22 cellular contexts compared by ENCODE assay signal in the genomic region with DNA sequence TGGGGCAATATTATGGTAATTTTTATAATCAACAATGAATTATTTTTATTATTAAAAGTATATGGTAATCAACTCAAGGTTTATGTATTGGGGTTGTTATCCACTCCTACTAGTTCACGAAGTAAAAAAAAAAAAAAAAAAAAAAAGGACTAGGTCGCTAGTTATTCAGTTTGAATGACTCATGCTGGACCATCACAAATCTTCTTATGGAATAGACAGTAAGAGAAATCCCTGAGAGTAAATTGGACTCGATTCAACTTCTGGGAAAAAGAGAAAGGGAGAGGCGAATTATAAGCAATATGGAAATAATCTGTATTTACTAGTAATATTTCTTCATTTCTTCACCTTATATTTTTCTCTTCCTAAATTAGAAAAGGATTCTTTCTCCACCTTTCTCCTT. TPM values are rescaled to one million over a fixed set of nuclear protein-coding genes. Genes with fewer than 3 reads are reported as not detected.
DNase-seq lines count a peak whose midpoint lies in the region; ATAC-seq and TF ChIP-seq lines count a peak whose summit lies in the region.
"Had no signal": no experiment of that assay in that cellular context is flagged by ENCODE, and none has a peak within 500 bp of the region (broad histone marks: within the 10 kb centered on the region; RNA-seq: fewer than 3 reads in every experiment).

No MANE protein-coding gene starts in this region.

- peaks cover 19% of the 10 kb centered on the region for H3K9me3 Mint-ChIP-seq in type B pancreatic cell

- peaks cover 5 to 8% of the 10 kb centered on the region in 2 experiments; a peak in 3 of 4 replicates for H3K4me1 ChIP-seq in SK-N-SH (ENCODE audit: control insufficient read depth in 1 of 2, insufficient read depth in 2 of 2, low read depth in 1 of 2, low read length in 1 of 2)
- peaks cover 24% of the 10 kb centered on the region for H3K4me1 ChIP-seq in OCI-LY3 (ENCODE audit: low read length)
- peaks cover 0 to 24% (median 0%) of the 10 kb centered on the region in 3 donors for H3K4me1 ChIP-seq in gastroesophageal sphincter

- H3K27ac Mint-ChIP-seq in type B pancreatic cell, result no peak overlapping the region
- H3K27ac Mint-ChIP-seq: T-helper 1 cell treated with Interleukin-12 subunit alpha and Interleukin-12 subunit beta and Interleukin-4 antibody, amounts not matched to agents 30 μg/mL and 1 μg/mL, for 36 hours had no signal

- H3K27ac ChIP-seq in SK-N-SH (ENCODE audit: low read depth in 2 of 2, low read length in 1 of 2), result peak overlapping the region; percentile 74 to 93; a peak in 3 of 4 replicates
- no peak overlapping the region for H3K27ac ChIP-seq in OCI-LY3 (ENCODE audit: low read length)
- peak overlapping the region in 3 of 4 donors; percentile 90 to 98 (median 96) for H3K27ac ChIP-seq in gastroesophageal sphincter
- H3K27ac ChIP-seq: esophagus squamous epithelium, KMS-11, left ventricle myocardium inferior had no signal

- TF ChIP-seq CTCF in SK-N-SH (IDR thresholded peaks at IDR 0.05) (no peak), OCI-LY3 (IDR thresholded peaks at IDR 0.05; ENCODE audit: low read depth, low read length) (no peak), gastroesophageal sphincter (IDR thresholded peaks at IDR 0.05) (no peak), type B pancreatic cell (conservative IDR thresholded peaks at IDR 0.05) (no peak)

- peak overlapping the region; percentile 92 for H3K4me3 Mint-ChIP-seq in type B pancreatic cell

- H3K9me2 ChIP-seq in SK-N-SH, result no peaks in the 10 kb centered on the region

- H3K36me3 Mint-ChIP-seq in type B pancreatic cell, result peaks cover 13% of the 10 kb centered on the region

- CTCF ChIA-PET in SK-N-SH (lab: Yijun Ruan, JAX), result interaction anchor here (0.6 kb wide), 1 partner anchor 29 kb away, joined by 3 read pairs; no protein-coding TSS in a partner anchor

- peaks cover 62% of the 10 kb centered on the region for H3K79me2 ChIP-seq in SK-N-SH (ENCODE audit: insufficient read depth)
- peaks cover 65% of the 10 kb centered on the region for H3K79me2 ChIP-seq in OCI-LY3 (ENCODE audit: low read length)

- H3F3A ChIP-seq in SK-N-SH (replicated peaks; ENCODE audit: insufficient read depth), result peaks cover 3% of the 10 kb centered on the region

- DNase-seq in SK-N-SH (no peak), type B pancreatic cell (ENCODE audit: extremely low spot score, unreplicated experiment) (no peak), iPS-NIHi7 (ENCODE audit: extremely low spot score) (no peak), amygdala (lab: John Stamatoyannopoulos, UW) (no peak)
- DNase-seq: activated CD4-positive, alpha-beta T cell treated with anti-CD3 and anti-CD28 coated beads for 1 hour; Calu3; esophagus squamous epithelium; HCEC 1CT; hypothalamus; left ventricle myocardium inferior; naive thymus-derived CD4-positive, alpha-beta T cell; NCI-H524 treated with DMSO at 0.1 percent for 48 hours; right cardiac atrium; stimulated activated CD4-positive, alpha-beta T cell treated with anti-CD3 and anti-CD28 coated beads, Interleukin-2, amount 100 ng/mL, for 48 hours had no signal

- no peaks in the 10 kb centered on the region for H3K27me3 Mint-ChIP-seq in type B pancreatic cell

- H3K4me2 ChIP-seq in SK-N-SH, result peak overlapping the region; percentile 74
- peak overlapping the region; percentile 75 for H3K4me2 ChIP-seq in OCI-LY3 (ENCODE audit: low read length)

- H3K9ac ChIP-seq in SK-N-SH (peak overlapping the region; percentile 89; the same call in 1 of the 2 replicates), OCI-LY3 (ENCODE audit: low read length) (no peak overlapping the region)
- H3K9ac ChIP-seq: KMS-11 had no signal

- H3K27me3 ChIP-seq in SK-N-SH (ENCODE audit: insufficient read depth) (no peaks in the 10 kb centered on the region), OCI-LY3 (ENCODE audit: low read depth, low read length) (no peaks in the 10 kb centered on the region), gastroesophageal sphincter (no peaks in the 10 kb centered on the region)

- TF ChIP-seq POLR2A in gastroesophageal sphincter (IDR thresholded peaks at IDR 0.05), result no peak

- WGBS in SK-N-SH (ENCODE audit: low lambda C conversion rate), result 18% methylated on average over 4 of the region's 4 CpGs
- 62 to 65% methylated on average over 4 of the region's 4 CpGs for WGBS in gastroesophageal sphincter (ENCODE audit: low coverage in 1 of 2), 2 donors

- H3K4me1 Mint-ChIP-seq in type B pancreatic cell (ENCODE audit: unreplicated experiment), result peaks cover 10% of the 10 kb centered on the region

- peak overlapping the region; percentile 61 to 82 for H3K4me3 ChIP-seq in SK-N-SH (ENCODE audit: low read depth in 2 of 2, low read length in 1 of 2)
- peak overlapping the region; percentile 89 for H3K4me3 ChIP-seq in OCI-LY3 (ENCODE audit: low read length)
- no peak overlapping the region for H3K4me3 ChIP-seq in gastroesophageal sphincter
- H3K4me3 ChIP-seq: esophagus squamous epithelium, left ventricle myocardium inferior had no signal

- no peak for ATAC-seq in SK-N-SH treated with all-trans-retinoic acid at 6 μM for 48 hours
- no peak for ATAC-seq in gastroesophageal sphincter
- no peak for ATAC-seq in GM19397 (IDR thresholded peaks at IDR 0.05; ENCODE audit: unreplicated experiment)
- ATAC-seq: naive thymus-derived CD4-positive, alpha-beta T cell; right cardiac atrium had no signal

- H3K9me3 ChIP-seq in SK-N-SH (0 out of 2 replicates have a peak, but pooled peaks cover 3% of the 10 kb centered on the region), OCI-LY3 (ENCODE audit: insufficient read depth, low read length) (no peaks in the 10 kb centered on the region), gastroesophageal sphincter (no peaks in the 10 kb centered on the region)
- H3K9me3 ChIP-seq: esophagus squamous epithelium had no signal

- POLR2A ChIA-PET in SK-N-SH (lab: Yijun Ruan, JAX), result no interaction called here

- peaks cover 9 to 11% of the 10 kb centered on the region in 2 experiments for H3K36me3 ChIP-seq in SK-N-SH (replicated peaks in 1 of 2; ENCODE audit: control insufficient read depth in 1 of 2, insufficient read depth in 2 of 2, low read length in 1 of 2)
- H3K36me3 ChIP-seq in OCI-LY3 (replicated peaks; ENCODE audit: low read depth, low read length), result peaks cover 5% of the 10 kb centered on the region
- no peaks in the 10 kb centered on the region for H3K36me3 ChIP-seq in gastroesophageal sphincter
- H3K36me3 ChIP-seq: esophagus squamous epithelium, left ventricle myocardium inferior had no signal

- no peak for TF ChIP-seq EP300 in SK-N-SH (IDR thresholded peaks at IDR 0.05; ENCODE audit: borderline replicate concordance in 1 of 2, low read depth in 1 of 2, low read length in 1 of 2)
- no peak for TF ChIP-seq EP300 in gastroesophageal sphincter (IDR thresholded peaks at IDR 0.05)

- 0 out of 2 replicates have a peak overlapping the region, but pooled peaks have one; percentile 95 for H2AFZ ChIP-seq in SK-N-SH (ENCODE audit: low read depth)
- no peak overlapping the region for H2AFZ ChIP-seq in OCI-LY3 (ENCODE audit: low read depth, low read length)

- no peak for TF ChIP-seq RAD21 in SK-N-SH (IDR thresholded peaks at IDR 0.05; ENCODE audit: low read length)

- H4K20me1 ChIP-seq in SK-N-SH (ENCODE audit: insufficient read depth) (no peaks in the 10 kb centered on the region), OCI-LY3 (ENCODE audit: insufficient read depth, low read length) (peaks cover 21% of the 10 kb centered on the region)

TF ChIP-seq in SK-N-SH, 30 proteins besides CTCF, POLR2A, EP300 and RAD21 (continues in another document):
- TF ChIP-seq JUND (IDR thresholded peaks at IDR 0.05), result peak; percentile 35; the same call in 1 of the 2 replicates
- TF ChIP-seq, protein P1, sequence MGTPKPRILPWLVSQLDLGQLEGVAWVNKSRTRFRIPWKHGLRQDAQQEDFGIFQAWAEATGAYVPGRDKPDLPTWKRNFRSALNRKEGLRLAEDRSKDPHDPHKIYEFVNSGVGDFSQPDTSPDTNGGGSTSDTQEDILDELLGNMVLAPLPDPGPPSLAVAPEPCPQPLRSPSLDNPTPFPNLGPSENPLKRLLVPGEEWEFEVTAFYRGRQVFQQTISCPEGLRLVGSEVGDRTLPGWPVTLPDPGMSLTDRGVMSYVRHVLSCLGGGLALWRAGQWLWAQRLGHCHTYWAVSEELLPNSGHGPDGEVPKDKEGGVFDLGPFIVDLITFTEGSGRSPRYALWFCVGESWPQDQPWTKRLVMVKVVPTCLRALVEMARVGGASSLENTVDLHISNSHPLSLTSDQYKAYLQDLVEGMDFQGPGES (IDR thresholded peaks at IDR 0.05; ENCODE audit: low read depth, low read length), result no peak

TF ChIP-seq in SK-N-SH treated with all-trans-retinoic acid at 6 μM for 48 hours, 23 proteins besides CTCF, POLR2A, EP300 and RAD21:
- TF ChIP-seq ZC3H10 (CRISPR knock-in tag; IDR thresholded peaks at IDR 0.05) (no peak), ZFP30 (CRISPR knock-in tag; IDR thresholded peaks at IDR 0.05) (no peak), PPARA (CRISPR knock-in tag; IDR thresholded peaks at IDR 0.05; ENCODE audit: borderline replicate concordance) (no peak), TOX (CRISPR knock-in tag; IDR thresholded peaks at IDR 0.05; ENCODE audit: borderline replicate concordance) (no peak), ZNF8 (CRISPR knock-in tag; IDR thresholded peaks at IDR 0.05) (no peak), ZNF70 (CRISPR knock-in tag; IDR thresholded peaks at IDR 0.05) (no peak), ISL1 (CRISPR knock-in tag; IDR thresholded peaks at IDR 0.05) (no peak), OSR1 (CRISPR knock-in tag; IDR thresholded peaks at IDR 0.05) (no peak)
TF ChIP-seq in SK-N-SH treated with all-trans-retinoic acid at 6 μM for 48 hours: peak in this region for 0.

RNA-seq across cellular contexts. Expression of gene MYEF2, which starts 2.0 kb away (rescaled TPM):
- 11.6 and 17.6 TPM in 2 replicates for polyA plus RNA-seq in SK-N-SH (2012; rRNA removed)
- 13.5 and 18.6 TPM in 2 replicates for polyA plus RNA-seq in SK-N-SH (2012; cell fraction: cytosol; rRNA removed)
- polyA plus RNA-seq in SK-N-SH (2012; cell fraction: nucleus; rRNA removed), result 31.0 and 43.6 TPM in 2 replicates
- total RNA-seq in gastroesophageal sphincter, result 10 to 100 TPM; 19.3 to 94.2 (median 40.1) TPM
- 35.6 and 50.4 TPM in 2 replicates for total RNA-seq in type B pancreatic cell (ENCODE audit: low replicate concordance)

RNA-seq across cellular contexts. Expression of gene CTXN2, which starts 15.4 kb away (rescaled TPM):
- 0.02 and 0.05 TPM in 2 replicates for polyA plus RNA-seq in SK-N-SH (2012; rRNA removed)
- polyA plus RNA-seq in SK-N-SH (2012; cell fraction: cytosol; rRNA removed), result 0.01 and 0.04 TPM in 2 replicates
- polyA plus RNA-seq in SK-N-SH (2012; cell fraction: nucleus; rRNA removed), result not detected in 2 replicates
- total RNA-seq in gastroesophageal sphincter (not detected), type B pancreatic cell (ENCODE audit: low replicate concordance) (not detected in 2 replicates)
- total RNA-seq: Calu3; esophagus squamous epithelium; left ventricle myocardium inferior; naive thymus-derived CD4-positive, alpha-beta T cell; right cardiac atrium; urinary bladder had no signal
- polyA plus RNA-seq: AG04450; naive thymus-derived CD4-positive, alpha-beta T cell; right cardiac atrium had no signal

RNA-seq across cellular contexts. Expression of gene SLC12A1, which starts 30.0 kb away (rescaled TPM):
- polyA plus RNA-seq in SK-N-SH (2012; rRNA removed), result not detected in 2 replicates
- polyA plus RNA-seq in SK-N-SH (2012; cell fraction: cytosol; rRNA removed), result not detected in 2 replicates
- not detected in 2 replicates for polyA plus RNA-seq in SK-N-SH (2012; cell fraction: nucleus; rRNA removed)
- total RNA-seq in gastroesophageal sphincter (not detected), type B pancreatic cell (ENCODE audit: low replicate concordance) (0.05 and 0.53 TPM in 2 replicates)
- total RNA-seq: Calu3; esophagus squamous epithelium; left ventricle myocardium inferior; naive thymus-derived CD4-positive, alpha-beta T cell; right cardiac atrium; urinary bladder had no signal
- polyA plus RNA-seq: AG04450; naive thymus-derived CD4-positive, alpha-beta T cell; right cardiac atrium had no signal

RNA-seq across cellular contexts. Expression of gene SLC24A5, which starts 55.3 kb away (rescaled TPM):
- polyA plus RNA-seq in SK-N-SH (2012; rRNA removed), result not detected in 2 replicates
- polyA plus RNA-seq in SK-N-SH (2012; cell fraction: cytosol; rRNA removed), result 0.01 TPM in 1 of 2 replicates, not detected in the other
- not detected in 2 replicates for polyA plus RNA-seq in SK-N-SH (2012; cell fraction: nucleus; rRNA removed)
- total RNA-seq in gastroesophageal sphincter (not detected), type B pancreatic cell (ENCODE audit: low replicate concordance) (1.3 TPM in 1 of 2 replicates, not detected in the other)
- total RNA-seq: Calu3; esophagus squamous epithelium; left ventricle myocardium inferior; naive thymus-derived CD4-positive, alpha-beta T cell; right cardiac atrium had no signal
- polyA plus RNA-seq: naive thymus-derived CD4-positive, alpha-beta T cell; right cardiac atrium; urinary bladder had no signal

Comparison
In these comparisons a context has a peak if more than half of its experiments do, and no peak if none do; other contexts are left out.
1. H3K4me3 ChIP-seq: peak in SK-N-SH (2 of 2) and OCI-LY3 (single experiment); none in gastroesophageal sphincter (0 of 2).